ENCODE assay signal across 1 cellular context in genomic region chr14:20583142-20583541, GRCh38.
TF ChIP-seq lines count a peak whose summit lies in the region.

No MANE protein-coding gene starts in this region.

TF ChIP-seq in GM23338, 12 proteins besides CTCF, POLR2A, EP300 and RAD21 (continued from another document):
- TF ChIP-seq, protein P1, sequence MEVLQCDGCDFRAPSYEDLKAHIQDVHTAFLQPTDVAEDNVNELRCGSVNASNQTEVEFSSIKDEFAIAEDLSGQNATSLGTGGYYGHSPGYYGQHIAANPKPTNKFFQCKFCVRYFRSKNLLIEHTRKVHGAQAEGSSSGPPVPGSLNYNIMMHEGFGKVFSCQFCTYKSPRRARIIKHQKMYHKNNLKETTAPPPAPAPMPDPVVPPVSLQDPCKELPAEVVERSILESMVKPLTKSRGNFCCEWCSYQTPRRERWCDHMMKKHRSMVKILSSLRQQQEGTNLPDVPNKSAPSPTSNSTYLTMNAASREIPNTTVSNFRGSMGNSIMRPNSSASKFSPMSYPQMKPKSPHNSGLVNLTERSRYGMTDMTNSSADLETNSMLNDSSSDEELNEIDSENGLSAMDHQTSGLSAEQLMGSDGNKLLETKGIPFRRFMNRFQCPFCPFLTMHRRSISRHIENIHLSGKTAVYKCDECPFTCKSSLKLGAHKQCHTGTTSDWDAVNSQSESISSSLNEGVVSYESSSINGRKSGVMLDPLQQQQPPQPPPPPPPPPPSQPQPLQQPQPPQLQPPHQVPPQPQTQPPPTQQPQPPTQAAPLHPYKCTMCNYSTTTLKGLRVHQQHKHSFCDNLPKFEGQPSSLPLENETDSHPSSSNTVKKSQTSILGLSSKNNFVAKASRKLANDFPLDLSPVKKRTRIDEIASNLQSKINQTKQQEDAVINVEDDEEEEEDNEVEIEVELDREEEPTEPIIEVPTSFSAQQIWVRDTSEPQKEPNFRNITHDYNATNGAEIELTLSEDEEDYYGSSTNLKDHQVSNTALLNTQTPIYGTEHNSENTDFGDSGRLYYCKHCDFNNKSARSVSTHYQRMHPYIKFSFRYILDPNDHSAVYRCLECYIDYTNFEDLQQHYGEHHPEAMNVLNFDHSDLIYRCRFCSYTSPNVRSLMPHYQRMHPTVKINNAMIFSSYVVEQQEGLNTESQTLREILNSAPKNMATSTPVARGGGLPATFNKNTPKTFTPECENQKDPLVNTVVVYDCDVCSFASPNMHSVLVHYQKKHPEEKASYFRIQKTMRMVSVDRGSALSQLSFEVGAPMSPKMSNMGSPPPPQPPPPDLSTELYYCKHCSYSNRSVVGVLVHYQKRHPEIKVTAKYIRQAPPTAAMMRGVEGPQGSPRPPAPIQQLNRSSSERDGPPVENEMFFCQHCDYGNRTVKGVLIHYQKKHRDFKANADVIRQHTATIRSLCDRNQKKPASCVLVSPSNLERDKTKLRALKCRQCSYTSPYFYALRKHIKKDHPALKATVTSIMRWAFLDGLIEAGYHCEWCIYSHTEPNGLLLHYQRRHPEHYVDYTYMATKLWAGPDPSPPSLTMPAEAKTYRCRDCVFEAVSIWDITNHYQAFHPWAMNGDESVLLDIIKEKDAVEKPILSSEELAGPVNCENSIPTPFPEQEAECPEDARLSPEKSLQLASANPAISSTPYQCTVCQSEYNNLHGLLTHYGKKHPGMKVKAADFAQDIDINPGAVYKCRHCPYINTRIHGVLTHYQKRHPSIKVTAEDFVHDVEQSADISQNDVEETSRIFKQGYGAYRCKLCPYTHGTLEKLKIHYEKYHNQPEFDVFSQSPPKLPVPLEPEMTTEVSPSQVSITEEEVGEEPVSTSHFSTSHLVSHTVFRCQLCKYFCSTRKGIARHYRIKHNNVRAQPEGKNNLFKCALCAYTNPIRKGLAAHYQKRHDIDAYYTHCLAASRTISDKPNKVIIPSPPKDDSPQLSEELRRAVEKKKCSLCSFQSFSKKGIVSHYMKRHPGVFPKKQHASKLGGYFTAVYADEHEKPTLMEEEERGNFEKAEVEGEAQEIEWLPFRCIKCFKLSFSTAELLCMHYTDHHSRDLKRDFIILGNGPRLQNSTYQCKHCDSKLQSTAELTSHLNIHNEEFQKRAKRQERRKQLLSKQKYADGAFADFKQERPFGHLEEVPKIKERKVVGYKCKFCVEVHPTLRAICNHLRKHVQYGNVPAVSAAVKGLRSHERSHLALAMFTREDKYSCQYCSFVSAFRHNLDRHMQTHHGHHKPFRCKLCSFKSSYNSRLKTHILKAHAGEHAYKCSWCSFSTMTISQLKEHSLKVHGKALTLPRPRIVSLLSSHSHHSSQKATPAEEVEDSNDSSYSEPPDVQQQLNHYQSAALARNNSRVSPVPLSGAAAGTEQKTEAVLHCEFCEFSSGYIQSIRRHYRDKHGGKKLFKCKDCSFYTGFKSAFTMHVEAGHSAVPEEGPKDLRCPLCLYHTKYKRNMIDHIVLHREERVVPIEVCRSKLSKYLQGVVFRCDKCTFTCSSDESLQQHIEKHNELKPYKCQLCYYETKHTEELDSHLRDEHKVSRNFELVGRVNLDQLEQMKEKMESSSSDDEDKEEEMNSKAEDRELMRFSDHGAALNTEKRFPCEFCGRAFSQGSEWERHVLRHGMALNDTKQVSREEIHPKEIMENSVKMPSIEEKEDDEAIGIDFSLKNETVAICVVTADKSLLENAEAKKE (CRISPR knock-in tag; IDR thresholded peaks at IDR 0.05): no peak
- TF ChIP-seq ZNF331 (CRISPR knock-in tag; IDR thresholded peaks at IDR 0.05; ENCODE audit: low read depth): no peak
- no peak for TF ChIP-seq EZH2 (IDR thresholded peaks at IDR 0.05; ENCODE audit: low read depth, unreplicated experiment)
- TF ChIP-seq STAT1 (IDR thresholded peaks at IDR 0.05; ENCODE audit: unreplicated experiment): no peak
- TF ChIP-seq JUNB (IDR thresholded peaks at IDR 0.05; ENCODE audit: unreplicated experiment): no peak
- no peak for TF ChIP-seq REST (IDR thresholded peaks at IDR 0.05; ENCODE audit: unreplicated experiment)
- TF ChIP-seq ETS1 (IDR thresholded peaks at IDR 0.05): no peak
- TF ChIP-seq ZNF114 (CRISPR knock-in tag; IDR thresholded peaks at IDR 0.05): no peak
